8 cellular contexts compared by ENCODE assay signal in genomic region chr1:229558460-229559335, GRCh38. TPM values are rescaled to one million over a fixed set of nuclear protein-coding genes. Genes with fewer than 3 reads are reported as not detected.
DNase-seq lines count a peak whose midpoint lies in the region; ATAC-seq and TF ChIP-seq lines count a peak whose summit lies in the region.

TSS of gene ABCB10 (minus strand) at chr1:229558707. CDS start at chr1:229558652, 55 bp downstream.

- 0% methylated on average over 10 to 78 of the region's 109 CpGs for WGBS in testis, 2 donors

- H3K9me3 ChIP-seq in testis = no peaks in the 10 kb centered on the region

- no peaks in the 10 kb centered on the region for H3K36me3 ChIP-seq in testis (ENCODE audit: low read depth, missing control alignments)

- intact Hi-C loops in testis (cut with DNase I; ENCODE audit: low total_unique reads) = loop anchor here (5.0 kb wide), 1 partner anchor 69 kb away; the partner anchor contains the start of genes TAF5L and URB2

- peak within 1 kb of the TSS; percentile 92 for H3K27ac Mint-ChIP-seq in activated naive CD4-positive, alpha-beta T cell treated with anti-CD3 and anti-CD28 coated beads, Interleukin-2, amount 50 U/mL, for 24 hours

- H3K9me3 Mint-ChIP-seq in activated naive CD4-positive, alpha-beta T cell treated with anti-CD3 and anti-CD28 coated beads, Interleukin-2, amount 50 U/mL, for 24 hours = no peaks in the 10 kb centered on the region

- H3K36me3 Mint-ChIP-seq in activated naive CD4-positive, alpha-beta T cell treated with anti-CD3 and anti-CD28 coated beads, Interleukin-2, amount 50 U/mL, for 24 hours = no peaks in the 10 kb centered on the region

- H3K27me3 ChIP-seq in testis = no peaks in the 10 kb centered on the region

- ATAC-seq in HG02571 (IDR thresholded peaks at IDR 0.05; ENCODE audit: unreplicated experiment) = peak; percentile 78
- ATAC-seq in SK-N-SH treated with all-trans-retinoic acid at 6 μM for 48 hours = peak; percentile 95
- ATAC-seq in omental fat pad (ENCODE audit: low FRiP score) = peak; percentile 97

- H3K4me1 ChIP-seq in testis = peaks cover 7% of the 10 kb centered on the region

- H3K4me3 ChIP-seq in NB4 (ENCODE audit: low read depth, low read length) (peak within 1 kb of the TSS; percentile 99), testis (peak within 1 kb of the TSS; percentile 79 to 90)

- H3K4me1 Mint-ChIP-seq in activated naive CD4-positive, alpha-beta T cell treated with anti-CD3 and anti-CD28 coated beads, Interleukin-2, amount 50 U/mL, for 24 hours = peaks cover 46% of the 10 kb centered on the region

- peak; percentile 48 for TF ChIP-seq POLR2A in NB4 (IDR thresholded peaks at IDR 0.05; ENCODE audit: extremely low read depth, insufficient read length)
- no peak for TF ChIP-seq POLR2A in testis (IDR thresholded peaks at IDR 0.05)

- no peaks in the 10 kb centered on the region for H3K27me3 Mint-ChIP-seq in activated naive CD4-positive, alpha-beta T cell treated with anti-CD3 and anti-CD28 coated beads, Interleukin-2, amount 50 U/mL, for 24 hours

- TF ChIP-seq CTCF in GM10266 (IDR thresholded peaks at IDR 0.05; ENCODE audit: control insufficient read depth, insufficient read depth, low read depth, missing control alignments) (peak; percentile 95), NB4 (IDR thresholded peaks at IDR 0.05; ENCODE audit: low read depth, low read length) (peak; percentile 84), omental fat pad (IDR thresholded peaks at IDR 0.05) (peak in 1 of 3 donors; percentile 31), testis (IDR thresholded peaks at IDR 0.05) (peak; percentile 73 to 82 (median 75))

- DNase-seq in GM10266 (ENCODE audit: extremely low spot score) (peak; percentile 97), NB4 (ENCODE audit: low read depth) (peak; percentile 99), glomerular endothelial cell (ENCODE audit: extremely low read depth, low read depth, low spot score) (peak; percentile 75), omental fat pad (ENCODE audit: low spot score) (peak; percentile 73), testis (peak; percentile 97)

- peak within 1 kb of the TSS; percentile 97 for H3K4me3 Mint-ChIP-seq in activated naive CD4-positive, alpha-beta T cell treated with anti-CD3 and anti-CD28 coated beads, Interleukin-2, amount 50 U/mL, for 24 hours

- H3K27ac ChIP-seq in testis = peak within 1 kb of the TSS; percentile 73 to 91

TF ChIP-seq in SK-N-SH treated with all-trans-retinoic acid at 6 μM for 48 hours, 23 proteins besides CTCF, POLR2A, EP300 and RAD21:
- TF ChIP-seq ARNTL (CRISPR knock-in tag; IDR thresholded peaks at IDR 0.05; ENCODE audit: borderline replicate concordance, low read depth) (no peak), ZNF70 (CRISPR knock-in tag; IDR thresholded peaks at IDR 0.05) (no peak), SNAI2 (CRISPR knock-in tag; IDR thresholded peaks at IDR 0.05) (no peak), PATZ1 (CRISPR knock-in tag; IDR thresholded peaks at IDR 0.05; ENCODE audit: borderline replicate concordance) (no peak), ZFP30 (CRISPR knock-in tag; IDR thresholded peaks at IDR 0.05) (no peak), TSHZ2 (CRISPR knock-in tag; IDR thresholded peaks at IDR 0.05) (no peak), BACH2 (CRISPR knock-in tag; IDR thresholded peaks at IDR 0.05; ENCODE audit: borderline replicate concordance) (no peak)

RNA-seq across cellular contexts. Expression of gene ABCB10, which starts in this region (rescaled TPM):
- total RNA-seq in glomerular endothelial cell (18.1 and 24.4 TPM in 2 replicates), omental fat pad (10 to 100 TPM; 10.1 to 17.8 (median 14.3) TPM), testis (10 to 100 TPM in 1 of 2 donors, 1 to 10 TPM in 1; 9.8 to 12.1 TPM)
- 4.9 TPM for polyA plus RNA-seq in testis (ENCODE audit: insufficient read depth, low read depth, low replicate concordance)

Comparison
In these comparisons a context has a peak if more than half of its experiments do, and no peak if none do; other contexts are left out.
1. Peak in every context shown above with its lines: DNase-seq, ATAC-seq, H3K4me3 ChIP-seq and H3K27ac ChIP-seq.